In the genomic region with DNA sequence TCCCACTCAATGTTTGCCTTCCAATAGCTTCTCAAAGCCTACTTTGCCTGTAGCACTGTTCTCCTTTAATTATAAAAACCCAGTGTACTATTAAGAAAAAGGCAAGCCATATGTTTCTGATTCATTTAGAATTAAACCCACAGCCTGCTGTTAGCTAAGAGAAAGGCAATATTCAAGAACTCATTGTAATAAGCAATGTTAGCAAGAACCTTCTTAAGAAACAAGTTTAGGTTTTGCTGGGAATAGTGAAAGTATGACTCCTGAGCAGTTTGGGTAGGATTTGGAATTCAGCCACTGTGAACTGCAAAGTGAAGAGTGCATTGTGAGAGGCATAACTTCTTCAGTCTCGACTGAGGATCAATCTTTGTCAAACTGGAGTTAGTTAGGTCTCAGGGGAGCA, we compare ENCODE assay signal across 2 cellular contexts.
TF ChIP-seq lines count a peak whose summit lies in the region.

No MANE protein-coding gene starts in this region.

TF ChIP-seq in SK-N-SH, 30 proteins besides CTCF, POLR2A, EP300 and RAD21 (continued from another document):
- TF ChIP-seq TAF1 (IDR thresholded peaks at IDR 0.05; ENCODE audit: borderline replicate concordance, low read depth, low read length) (no peak), GABPA (IDR thresholded peaks at IDR 0.05; ENCODE audit: low read depth) (no peak), RCOR1 (IDR thresholded peaks at IDR 0.05; ENCODE audit: low read length) (no peak), TCF12 (IDR thresholded peaks at IDR 0.05) (no peak), RFX5 (IDR thresholded peaks at IDR 0.05; ENCODE audit: low read length) (no peak), CHD2 (IDR thresholded peaks at IDR 0.05; ENCODE audit: low read length, partially characterized antibody) (no peak), FOXJ3 (CRISPR knock-in tag; IDR thresholded peaks at IDR 0.05) (no peak), FOSL2 (IDR thresholded peaks at IDR 0.05; ENCODE audit: borderline replicate concordance, low read depth) (no peak), GATA2 (CRISPR knock-in tag; IDR thresholded peaks at IDR 0.05) (no peak), SIN3A (IDR thresholded peaks at IDR 0.05; ENCODE audit: borderline replicate concordance, low read depth, low read length) (no peak), RXRA (IDR thresholded peaks at IDR 0.05; ENCODE audit: borderline replicate concordance, low read depth) (no peak), MEF2A (IDR thresholded peaks at IDR 0.05; ENCODE audit: borderline replicate concordance, low read depth) (no peak)
- TF ChIP-seq, protein P1, sequence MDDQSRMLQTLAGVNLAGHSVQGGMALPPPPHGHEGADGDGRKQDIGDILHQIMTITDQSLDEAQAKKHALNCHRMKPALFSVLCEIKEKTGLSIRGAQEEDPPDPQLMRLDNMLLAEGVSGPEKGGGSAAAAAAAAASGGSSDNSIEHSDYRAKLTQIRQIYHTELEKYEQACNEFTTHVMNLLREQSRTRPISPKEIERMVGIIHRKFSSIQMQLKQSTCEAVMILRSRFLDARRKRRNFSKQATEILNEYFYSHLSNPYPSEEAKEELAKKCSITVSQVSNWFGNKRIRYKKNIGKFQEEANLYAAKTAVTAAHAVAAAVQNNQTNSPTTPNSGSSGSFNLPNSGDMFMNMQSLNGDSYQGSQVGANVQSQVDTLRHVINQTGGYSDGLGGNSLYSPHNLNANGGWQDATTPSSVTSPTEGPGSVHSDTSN (IDR thresholded peaks at IDR 0.05): no peak
- TF ChIP-seq, protein P2, sequence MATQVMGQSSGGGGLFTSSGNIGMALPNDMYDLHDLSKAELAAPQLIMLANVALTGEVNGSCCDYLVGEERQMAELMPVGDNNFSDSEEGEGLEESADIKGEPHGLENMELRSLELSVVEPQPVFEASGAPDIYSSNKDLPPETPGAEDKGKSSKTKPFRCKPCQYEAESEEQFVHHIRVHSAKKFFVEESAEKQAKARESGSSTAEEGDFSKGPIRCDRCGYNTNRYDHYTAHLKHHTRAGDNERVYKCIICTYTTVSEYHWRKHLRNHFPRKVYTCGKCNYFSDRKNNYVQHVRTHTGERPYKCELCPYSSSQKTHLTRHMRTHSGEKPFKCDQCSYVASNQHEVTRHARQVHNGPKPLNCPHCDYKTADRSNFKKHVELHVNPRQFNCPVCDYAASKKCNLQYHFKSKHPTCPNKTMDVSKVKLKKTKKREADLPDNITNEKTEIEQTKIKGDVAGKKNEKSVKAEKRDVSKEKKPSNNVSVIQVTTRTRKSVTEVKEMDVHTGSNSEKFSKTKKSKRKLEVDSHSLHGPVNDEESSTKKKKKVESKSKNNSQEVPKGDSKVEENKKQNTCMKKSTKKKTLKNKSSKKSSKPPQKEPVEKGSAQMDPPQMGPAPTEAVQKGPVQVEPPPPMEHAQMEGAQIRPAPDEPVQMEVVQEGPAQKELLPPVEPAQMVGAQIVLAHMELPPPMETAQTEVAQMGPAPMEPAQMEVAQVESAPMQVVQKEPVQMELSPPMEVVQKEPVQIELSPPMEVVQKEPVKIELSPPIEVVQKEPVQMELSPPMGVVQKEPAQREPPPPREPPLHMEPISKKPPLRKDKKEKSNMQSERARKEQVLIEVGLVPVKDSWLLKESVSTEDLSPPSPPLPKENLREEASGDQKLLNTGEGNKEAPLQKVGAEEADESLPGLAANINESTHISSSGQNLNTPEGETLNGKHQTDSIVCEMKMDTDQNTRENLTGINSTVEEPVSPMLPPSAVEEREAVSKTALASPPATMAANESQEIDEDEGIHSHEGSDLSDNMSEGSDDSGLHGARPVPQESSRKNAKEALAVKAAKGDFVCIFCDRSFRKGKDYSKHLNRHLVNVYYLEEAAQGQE (IDR thresholded peaks at IDR 0.05; ENCODE audit: low read depth, low read length): no peak
- TF ChIP-seq, protein P3, sequence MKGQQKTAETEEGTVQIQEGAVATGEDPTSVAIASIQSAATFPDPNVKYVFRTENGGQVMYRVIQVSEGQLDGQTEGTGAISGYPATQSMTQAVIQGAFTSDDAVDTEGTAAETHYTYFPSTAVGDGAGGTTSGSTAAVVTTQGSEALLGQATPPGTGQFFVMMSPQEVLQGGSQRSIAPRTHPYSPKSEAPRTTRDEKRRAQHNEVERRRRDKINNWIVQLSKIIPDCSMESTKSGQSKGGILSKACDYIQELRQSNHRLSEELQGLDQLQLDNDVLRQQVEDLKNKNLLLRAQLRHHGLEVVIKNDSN (IDR thresholded peaks at IDR 0.05; ENCODE audit: borderline replicate concordance, low read depth): no peak
- TF ChIP-seq, protein P4, sequence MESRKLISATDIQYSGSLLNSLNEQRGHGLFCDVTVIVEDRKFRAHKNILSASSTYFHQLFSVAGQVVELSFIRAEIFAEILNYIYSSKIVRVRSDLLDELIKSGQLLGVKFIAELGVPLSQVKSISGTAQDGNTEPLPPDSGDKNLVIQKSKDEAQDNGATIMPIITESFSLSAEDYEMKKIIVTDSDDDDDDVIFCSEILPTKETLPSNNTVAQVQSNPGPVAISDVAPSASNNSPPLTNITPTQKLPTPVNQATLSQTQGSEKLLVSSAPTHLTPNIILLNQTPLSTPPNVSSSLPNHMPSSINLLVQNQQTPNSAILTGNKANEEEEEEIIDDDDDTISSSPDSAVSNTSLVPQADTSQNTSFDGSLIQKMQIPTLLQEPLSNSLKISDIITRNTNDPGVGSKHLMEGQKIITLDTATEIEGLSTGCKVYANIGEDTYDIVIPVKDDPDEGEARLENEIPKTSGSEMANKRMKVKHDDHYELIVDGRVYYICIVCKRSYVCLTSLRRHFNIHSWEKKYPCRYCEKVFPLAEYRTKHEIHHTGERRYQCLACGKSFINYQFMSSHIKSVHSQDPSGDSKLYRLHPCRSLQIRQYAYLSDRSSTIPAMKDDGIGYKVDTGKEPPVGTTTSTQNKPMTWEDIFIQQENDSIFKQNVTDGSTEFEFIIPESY (IDR thresholded peaks at IDR 0.05; ENCODE audit: borderline replicate concordance, low read depth): no peak
TF ChIP-seq in SK-N-SH: peak in this region for 0.

TF ChIP-seq in SK-N-SH treated with all-trans-retinoic acid at 6 μM for 48 hours, 23 proteins besides CTCF, POLR2A, EP300 and RAD21:
- TF ChIP-seq, protein P5, sequence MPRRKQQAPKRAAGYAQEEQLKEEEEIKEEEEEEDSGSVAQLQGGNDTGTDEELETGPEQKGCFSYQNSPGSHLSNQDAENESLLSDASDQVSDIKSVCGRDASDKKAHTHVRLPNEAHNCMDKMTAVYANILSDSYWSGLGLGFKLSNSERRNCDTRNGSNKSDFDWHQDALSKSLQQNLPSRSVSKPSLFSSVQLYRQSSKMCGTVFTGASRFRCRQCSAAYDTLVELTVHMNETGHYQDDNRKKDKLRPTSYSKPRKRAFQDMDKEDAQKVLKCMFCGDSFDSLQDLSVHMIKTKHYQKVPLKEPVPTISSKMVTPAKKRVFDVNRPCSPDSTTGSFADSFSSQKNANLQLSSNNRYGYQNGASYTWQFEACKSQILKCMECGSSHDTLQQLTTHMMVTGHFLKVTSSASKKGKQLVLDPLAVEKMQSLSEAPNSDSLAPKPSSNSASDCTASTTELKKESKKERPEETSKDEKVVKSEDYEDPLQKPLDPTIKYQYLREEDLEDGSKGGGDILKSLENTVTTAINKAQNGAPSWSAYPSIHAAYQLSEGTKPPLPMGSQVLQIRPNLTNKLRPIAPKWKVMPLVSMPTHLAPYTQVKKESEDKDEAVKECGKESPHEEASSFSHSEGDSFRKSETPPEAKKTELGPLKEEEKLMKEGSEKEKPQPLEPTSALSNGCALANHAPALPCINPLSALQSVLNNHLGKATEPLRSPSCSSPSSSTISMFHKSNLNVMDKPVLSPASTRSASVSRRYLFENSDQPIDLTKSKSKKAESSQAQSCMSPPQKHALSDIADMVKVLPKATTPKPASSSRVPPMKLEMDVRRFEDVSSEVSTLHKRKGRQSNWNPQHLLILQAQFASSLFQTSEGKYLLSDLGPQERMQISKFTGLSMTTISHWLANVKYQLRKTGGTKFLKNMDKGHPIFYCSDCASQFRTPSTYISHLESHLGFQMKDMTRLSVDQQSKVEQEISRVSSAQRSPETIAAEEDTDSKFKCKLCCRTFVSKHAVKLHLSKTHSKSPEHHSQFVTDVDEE (CRISPR knock-in tag; IDR thresholded peaks at IDR 0.05): no peak
- no peak for TF ChIP-seq ESRRG (CRISPR knock-in tag; IDR thresholded peaks at IDR 0.05)
- no peak for TF ChIP-seq CSDC2 (CRISPR knock-in tag; IDR thresholded peaks at IDR 0.05)
- TF ChIP-seq ZFP3 (CRISPR knock-in tag; IDR thresholded peaks at IDR 0.05): no peak
- TF ChIP-seq ZFP30 (CRISPR knock-in tag; IDR thresholded peaks at IDR 0.05): no peak
- TF ChIP-seq OSR1 (CRISPR knock-in tag; IDR thresholded peaks at IDR 0.05): no peak
- TF ChIP-seq, protein P6, sequence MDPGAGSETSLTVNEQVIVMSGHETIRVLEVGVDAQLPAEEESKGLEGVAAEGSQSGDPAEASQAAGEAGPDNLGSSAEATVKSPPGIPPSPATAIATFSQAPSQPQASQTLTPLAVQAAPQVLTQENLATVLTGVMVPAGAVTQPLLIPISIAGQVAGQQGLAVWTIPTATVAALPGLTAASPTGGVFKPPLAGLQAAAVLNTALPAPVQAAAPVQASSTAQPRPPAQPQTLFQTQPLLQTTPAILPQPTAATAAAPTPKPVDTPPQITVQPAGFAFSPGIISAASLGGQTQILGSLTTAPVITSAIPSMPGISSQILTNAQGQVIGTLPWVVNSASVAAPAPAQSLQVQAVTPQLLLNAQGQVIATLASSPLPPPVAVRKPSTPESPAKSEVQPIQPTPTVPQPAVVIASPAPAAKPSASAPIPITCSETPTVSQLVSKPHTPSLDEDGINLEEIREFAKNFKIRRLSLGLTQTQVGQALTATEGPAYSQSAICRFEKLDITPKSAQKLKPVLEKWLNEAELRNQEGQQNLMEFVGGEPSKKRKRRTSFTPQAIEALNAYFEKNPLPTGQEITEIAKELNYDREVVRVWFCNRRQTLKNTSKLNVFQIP (CRISPR knock-in tag; IDR thresholded peaks at IDR 0.05; ENCODE audit: borderline replicate concordance, low read depth): no peak
- TF ChIP-seq ZNF70 (CRISPR knock-in tag; IDR thresholded peaks at IDR 0.05): no peak
- TF ChIP-seq ARNTL (CRISPR knock-in tag; IDR thresholded peaks at IDR 0.05; ENCODE audit: borderline replicate concordance, low read depth): no peak
- TF ChIP-seq PPARA (CRISPR knock-in tag; IDR thresholded peaks at IDR 0.05; ENCODE audit: borderline replicate concordance): no peak
TF ChIP-seq in SK-N-SH treated with all-trans-retinoic acid at 6 μM for 48 hours: peak in this region for 0.
